2 cellular contexts compared by ENCODE assay signal in the genomic region with DNA sequence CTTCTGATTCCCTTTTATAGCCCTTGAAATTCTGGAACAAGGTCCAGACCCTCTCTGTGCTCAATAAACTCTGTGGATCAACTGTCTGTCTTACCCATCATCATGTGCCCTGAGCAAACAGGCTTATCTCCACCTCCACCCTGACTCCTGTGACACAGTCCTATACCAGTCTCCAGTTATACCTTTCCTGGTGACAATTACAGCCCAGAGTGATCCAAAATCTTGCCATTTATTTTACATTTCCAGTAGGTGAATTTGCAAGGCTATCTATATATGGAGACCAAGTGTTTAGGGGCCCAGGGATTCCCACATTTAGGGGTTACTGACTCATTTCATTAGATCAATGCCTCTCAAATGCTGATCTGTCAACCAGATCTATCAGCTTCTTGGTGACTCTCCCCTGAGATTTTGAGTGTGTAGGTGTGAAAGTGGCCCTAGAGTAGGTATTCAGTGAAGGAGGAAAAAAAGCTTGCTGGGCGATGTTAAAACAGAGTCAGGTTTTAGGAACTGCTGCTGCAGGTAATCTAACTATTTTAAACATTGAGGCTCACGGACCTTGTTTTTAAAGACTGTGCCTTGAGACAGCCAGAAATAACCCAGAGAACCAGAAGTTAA.
TF ChIP-seq lines count a peak whose summit lies in the region.

No MANE protein-coding gene starts in this region.

TF ChIP-seq in GM12878, 131 proteins besides CTCF, POLR2A, EP300 and RAD21:
- TF ChIP-seq POU2F2 (IDR thresholded peaks at IDR 0.05; ENCODE audit: borderline replicate concordance, low read depth, low read length), result no peak
- TF ChIP-seq EED (IDR thresholded peaks at IDR 0.05; ENCODE audit: low read depth), result no peak
- TF ChIP-seq POLR2AphosphoS5 (IDR thresholded peaks at IDR 0.05; ENCODE audit: low read length), result no peak
- no peak for TF ChIP-seq KAT2A (conservative IDR thresholded peaks at IDR 0.05; ENCODE audit: control insufficient read depth, low read depth, low read length)
- TF ChIP-seq, protein P1, sequence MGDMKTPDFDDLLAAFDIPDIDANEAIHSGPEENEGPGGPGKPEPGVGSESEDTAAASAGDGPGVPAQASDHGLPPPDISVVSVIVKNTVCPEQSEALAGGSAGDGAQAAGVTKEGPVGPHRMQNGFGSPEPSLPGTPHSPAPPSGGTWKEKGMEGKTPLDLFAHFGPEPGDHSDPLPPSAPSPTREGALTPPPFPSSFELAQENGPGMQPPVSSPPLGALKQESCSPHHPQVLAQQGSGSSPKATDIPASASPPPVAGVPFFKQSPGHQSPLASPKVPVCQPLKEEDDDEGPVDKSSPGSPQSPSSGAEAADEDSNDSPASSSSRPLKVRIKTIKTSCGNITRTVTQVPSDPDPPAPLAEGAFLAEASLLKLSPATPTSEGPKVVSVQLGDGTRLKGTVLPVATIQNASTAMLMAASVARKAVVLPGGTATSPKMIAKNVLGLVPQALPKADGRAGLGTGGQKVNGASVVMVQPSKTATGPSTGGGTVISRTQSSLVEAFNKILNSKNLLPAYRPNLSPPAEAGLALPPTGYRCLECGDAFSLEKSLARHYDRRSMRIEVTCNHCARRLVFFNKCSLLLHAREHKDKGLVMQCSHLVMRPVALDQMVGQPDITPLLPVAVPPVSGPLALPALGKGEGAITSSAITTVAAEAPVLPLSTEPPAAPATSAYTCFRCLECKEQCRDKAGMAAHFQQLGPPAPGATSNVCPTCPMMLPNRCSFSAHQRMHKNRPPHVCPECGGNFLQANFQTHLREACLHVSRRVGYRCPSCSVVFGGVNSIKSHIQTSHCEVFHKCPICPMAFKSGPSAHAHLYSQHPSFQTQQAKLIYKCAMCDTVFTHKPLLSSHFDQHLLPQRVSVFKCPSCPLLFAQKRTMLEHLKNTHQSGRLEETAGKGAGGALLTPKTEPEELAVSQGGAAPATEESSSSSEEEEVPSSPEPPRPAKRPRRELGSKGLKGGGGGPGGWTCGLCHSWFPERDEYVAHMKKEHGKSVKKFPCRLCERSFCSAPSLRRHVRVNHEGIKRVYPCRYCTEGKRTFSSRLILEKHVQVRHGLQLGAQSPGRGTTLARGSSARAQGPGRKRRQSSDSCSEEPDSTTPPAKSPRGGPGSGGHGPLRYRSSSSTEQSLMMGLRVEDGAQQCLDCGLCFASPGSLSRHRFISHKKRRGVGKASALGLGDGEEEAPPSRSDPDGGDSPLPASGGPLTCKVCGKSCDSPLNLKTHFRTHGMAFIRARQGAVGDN (IDR thresholded peaks at IDR 0.05), result no peak

TF ChIP-seq in GM23338, 12 proteins besides CTCF, POLR2A, EP300 and RAD21:
- TF ChIP-seq, protein P2, sequence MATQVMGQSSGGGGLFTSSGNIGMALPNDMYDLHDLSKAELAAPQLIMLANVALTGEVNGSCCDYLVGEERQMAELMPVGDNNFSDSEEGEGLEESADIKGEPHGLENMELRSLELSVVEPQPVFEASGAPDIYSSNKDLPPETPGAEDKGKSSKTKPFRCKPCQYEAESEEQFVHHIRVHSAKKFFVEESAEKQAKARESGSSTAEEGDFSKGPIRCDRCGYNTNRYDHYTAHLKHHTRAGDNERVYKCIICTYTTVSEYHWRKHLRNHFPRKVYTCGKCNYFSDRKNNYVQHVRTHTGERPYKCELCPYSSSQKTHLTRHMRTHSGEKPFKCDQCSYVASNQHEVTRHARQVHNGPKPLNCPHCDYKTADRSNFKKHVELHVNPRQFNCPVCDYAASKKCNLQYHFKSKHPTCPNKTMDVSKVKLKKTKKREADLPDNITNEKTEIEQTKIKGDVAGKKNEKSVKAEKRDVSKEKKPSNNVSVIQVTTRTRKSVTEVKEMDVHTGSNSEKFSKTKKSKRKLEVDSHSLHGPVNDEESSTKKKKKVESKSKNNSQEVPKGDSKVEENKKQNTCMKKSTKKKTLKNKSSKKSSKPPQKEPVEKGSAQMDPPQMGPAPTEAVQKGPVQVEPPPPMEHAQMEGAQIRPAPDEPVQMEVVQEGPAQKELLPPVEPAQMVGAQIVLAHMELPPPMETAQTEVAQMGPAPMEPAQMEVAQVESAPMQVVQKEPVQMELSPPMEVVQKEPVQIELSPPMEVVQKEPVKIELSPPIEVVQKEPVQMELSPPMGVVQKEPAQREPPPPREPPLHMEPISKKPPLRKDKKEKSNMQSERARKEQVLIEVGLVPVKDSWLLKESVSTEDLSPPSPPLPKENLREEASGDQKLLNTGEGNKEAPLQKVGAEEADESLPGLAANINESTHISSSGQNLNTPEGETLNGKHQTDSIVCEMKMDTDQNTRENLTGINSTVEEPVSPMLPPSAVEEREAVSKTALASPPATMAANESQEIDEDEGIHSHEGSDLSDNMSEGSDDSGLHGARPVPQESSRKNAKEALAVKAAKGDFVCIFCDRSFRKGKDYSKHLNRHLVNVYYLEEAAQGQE (IDR thresholded peaks at IDR 0.05; ENCODE audit: unreplicated experiment), result no peak
- no peak for TF ChIP-seq EZH2phosphoT487 (IDR thresholded peaks at IDR 0.05; ENCODE audit: unreplicated experiment)
- no peak for TF ChIP-seq NANOG (IDR thresholded peaks at IDR 0.05; ENCODE audit: borderline replicate concordance)
- no peak for TF ChIP-seq CREB1 (CRISPR knock-in tag; IDR thresholded peaks at IDR 0.05; ENCODE audit: low read depth)
- no peak for TF ChIP-seq ZNF114 (CRISPR knock-in tag; IDR thresholded peaks at IDR 0.05)
- TF ChIP-seq ZNF331 (CRISPR knock-in tag; IDR thresholded peaks at IDR 0.05; ENCODE audit: low read depth), result no peak
- TF ChIP-seq, protein P3, sequence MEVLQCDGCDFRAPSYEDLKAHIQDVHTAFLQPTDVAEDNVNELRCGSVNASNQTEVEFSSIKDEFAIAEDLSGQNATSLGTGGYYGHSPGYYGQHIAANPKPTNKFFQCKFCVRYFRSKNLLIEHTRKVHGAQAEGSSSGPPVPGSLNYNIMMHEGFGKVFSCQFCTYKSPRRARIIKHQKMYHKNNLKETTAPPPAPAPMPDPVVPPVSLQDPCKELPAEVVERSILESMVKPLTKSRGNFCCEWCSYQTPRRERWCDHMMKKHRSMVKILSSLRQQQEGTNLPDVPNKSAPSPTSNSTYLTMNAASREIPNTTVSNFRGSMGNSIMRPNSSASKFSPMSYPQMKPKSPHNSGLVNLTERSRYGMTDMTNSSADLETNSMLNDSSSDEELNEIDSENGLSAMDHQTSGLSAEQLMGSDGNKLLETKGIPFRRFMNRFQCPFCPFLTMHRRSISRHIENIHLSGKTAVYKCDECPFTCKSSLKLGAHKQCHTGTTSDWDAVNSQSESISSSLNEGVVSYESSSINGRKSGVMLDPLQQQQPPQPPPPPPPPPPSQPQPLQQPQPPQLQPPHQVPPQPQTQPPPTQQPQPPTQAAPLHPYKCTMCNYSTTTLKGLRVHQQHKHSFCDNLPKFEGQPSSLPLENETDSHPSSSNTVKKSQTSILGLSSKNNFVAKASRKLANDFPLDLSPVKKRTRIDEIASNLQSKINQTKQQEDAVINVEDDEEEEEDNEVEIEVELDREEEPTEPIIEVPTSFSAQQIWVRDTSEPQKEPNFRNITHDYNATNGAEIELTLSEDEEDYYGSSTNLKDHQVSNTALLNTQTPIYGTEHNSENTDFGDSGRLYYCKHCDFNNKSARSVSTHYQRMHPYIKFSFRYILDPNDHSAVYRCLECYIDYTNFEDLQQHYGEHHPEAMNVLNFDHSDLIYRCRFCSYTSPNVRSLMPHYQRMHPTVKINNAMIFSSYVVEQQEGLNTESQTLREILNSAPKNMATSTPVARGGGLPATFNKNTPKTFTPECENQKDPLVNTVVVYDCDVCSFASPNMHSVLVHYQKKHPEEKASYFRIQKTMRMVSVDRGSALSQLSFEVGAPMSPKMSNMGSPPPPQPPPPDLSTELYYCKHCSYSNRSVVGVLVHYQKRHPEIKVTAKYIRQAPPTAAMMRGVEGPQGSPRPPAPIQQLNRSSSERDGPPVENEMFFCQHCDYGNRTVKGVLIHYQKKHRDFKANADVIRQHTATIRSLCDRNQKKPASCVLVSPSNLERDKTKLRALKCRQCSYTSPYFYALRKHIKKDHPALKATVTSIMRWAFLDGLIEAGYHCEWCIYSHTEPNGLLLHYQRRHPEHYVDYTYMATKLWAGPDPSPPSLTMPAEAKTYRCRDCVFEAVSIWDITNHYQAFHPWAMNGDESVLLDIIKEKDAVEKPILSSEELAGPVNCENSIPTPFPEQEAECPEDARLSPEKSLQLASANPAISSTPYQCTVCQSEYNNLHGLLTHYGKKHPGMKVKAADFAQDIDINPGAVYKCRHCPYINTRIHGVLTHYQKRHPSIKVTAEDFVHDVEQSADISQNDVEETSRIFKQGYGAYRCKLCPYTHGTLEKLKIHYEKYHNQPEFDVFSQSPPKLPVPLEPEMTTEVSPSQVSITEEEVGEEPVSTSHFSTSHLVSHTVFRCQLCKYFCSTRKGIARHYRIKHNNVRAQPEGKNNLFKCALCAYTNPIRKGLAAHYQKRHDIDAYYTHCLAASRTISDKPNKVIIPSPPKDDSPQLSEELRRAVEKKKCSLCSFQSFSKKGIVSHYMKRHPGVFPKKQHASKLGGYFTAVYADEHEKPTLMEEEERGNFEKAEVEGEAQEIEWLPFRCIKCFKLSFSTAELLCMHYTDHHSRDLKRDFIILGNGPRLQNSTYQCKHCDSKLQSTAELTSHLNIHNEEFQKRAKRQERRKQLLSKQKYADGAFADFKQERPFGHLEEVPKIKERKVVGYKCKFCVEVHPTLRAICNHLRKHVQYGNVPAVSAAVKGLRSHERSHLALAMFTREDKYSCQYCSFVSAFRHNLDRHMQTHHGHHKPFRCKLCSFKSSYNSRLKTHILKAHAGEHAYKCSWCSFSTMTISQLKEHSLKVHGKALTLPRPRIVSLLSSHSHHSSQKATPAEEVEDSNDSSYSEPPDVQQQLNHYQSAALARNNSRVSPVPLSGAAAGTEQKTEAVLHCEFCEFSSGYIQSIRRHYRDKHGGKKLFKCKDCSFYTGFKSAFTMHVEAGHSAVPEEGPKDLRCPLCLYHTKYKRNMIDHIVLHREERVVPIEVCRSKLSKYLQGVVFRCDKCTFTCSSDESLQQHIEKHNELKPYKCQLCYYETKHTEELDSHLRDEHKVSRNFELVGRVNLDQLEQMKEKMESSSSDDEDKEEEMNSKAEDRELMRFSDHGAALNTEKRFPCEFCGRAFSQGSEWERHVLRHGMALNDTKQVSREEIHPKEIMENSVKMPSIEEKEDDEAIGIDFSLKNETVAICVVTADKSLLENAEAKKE (CRISPR knock-in tag; IDR thresholded peaks at IDR 0.05), result no peak
- TF ChIP-seq EZH2 (IDR thresholded peaks at IDR 0.05; ENCODE audit: low read depth, unreplicated experiment), result no peak
- no peak for TF ChIP-seq JUNB (IDR thresholded peaks at IDR 0.05; ENCODE audit: unreplicated experiment)
- TF ChIP-seq POLR2AphosphoS5 (IDR thresholded peaks at IDR 0.05; ENCODE audit: low read depth), result no peak
- TF ChIP-seq, protein P4, sequence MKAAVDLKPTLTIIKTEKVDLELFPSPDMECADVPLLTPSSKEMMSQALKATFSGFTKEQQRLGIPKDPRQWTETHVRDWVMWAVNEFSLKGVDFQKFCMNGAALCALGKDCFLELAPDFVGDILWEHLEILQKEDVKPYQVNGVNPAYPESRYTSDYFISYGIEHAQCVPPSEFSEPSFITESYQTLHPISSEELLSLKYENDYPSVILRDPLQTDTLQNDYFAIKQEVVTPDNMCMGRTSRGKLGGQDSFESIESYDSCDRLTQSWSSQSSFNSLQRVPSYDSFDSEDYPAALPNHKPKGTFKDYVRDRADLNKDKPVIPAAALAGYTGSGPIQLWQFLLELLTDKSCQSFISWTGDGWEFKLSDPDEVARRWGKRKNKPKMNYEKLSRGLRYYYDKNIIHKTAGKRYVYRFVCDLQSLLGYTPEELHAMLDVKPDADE (IDR thresholded peaks at IDR 0.05), result no peak
- no peak for TF ChIP-seq STAT1 (IDR thresholded peaks at IDR 0.05; ENCODE audit: unreplicated experiment)
